ENCODE assay signal across 18 cellular contexts in genomic region chr4:1550122-1551070, GRCh38.
"Had no signal": no experiment of that assay in that cellular context is flagged by ENCODE, and none has a peak within 500 bp of the region (broad histone marks: within the 10 kb centered on the region; RNA-seq: fewer than 3 reads in every experiment).

No MANE protein-coding gene starts in this region.

- ATAC-seq: activated CD4-positive, CD25-positive, alpha-beta regulatory T cell treated with anti-CD3 and anti-CD28 coated beads, Interleukin-2, amount 50 U/mL, for 24 hours had no signal

- H3K4me1 ChIP-seq: parathyroid adenoma had no signal

- H3K9me3 ChIP-seq: sigmoid colon, testis, uterus had no signal

- H3K4me3 Mint-ChIP-seq: activated CD4-positive, alpha-beta memory T cell treated with anti-CD3 and anti-CD28 coated beads, Interleukin-2, amount 10 ng/mL, durations not matched to agents 7 days and 5 days; activated CD4-positive, alpha-beta T cell treated with anti-CD3 and anti-CD28 coated beads, Interleukin-2, amount 10 ng/mL, durations not matched to agents 24 days and 14 days; activated naive CD4-positive, alpha-beta T cell treated with anti-CD3 and anti-CD28 coated beads, Interleukin-2, amount 10 ng/mL, durations not matched to agents 7 days and 5 days; memory B cell; nephron; stimulated activated memory B cell treated with anti-CD40 and anti-IgM and Interleukin-4, amounts not matched to agents 10 μg/mL and 1 μg/mL and 100 μg/mL, for 72 hours had no signal

- H3K4me3 ChIP-seq: sigmoid colon, smooth muscle cell, testis, uterus had no signal

- H3K27ac ChIP-seq: parathyroid adenoma, sigmoid colon, testis, uterus, VCaP had no signal

- H3K36me3 ChIP-seq: sigmoid colon, uterus had no signal

- H3K27me3 ChIP-seq: testis had no signal

- H3K36me3 Mint-ChIP-seq: activated naive CD4-positive, alpha-beta T cell treated with anti-CD3 and anti-CD28 coated beads, Interleukin-2, amount 10 ng/mL, durations not matched to agents 7 days and 5 days; memory B cell; stimulated activated memory B cell treated with anti-CD40 and anti-IgM and Interleukin-4, amounts not matched to agents 10 μg/mL and 1 μg/mL and 100 μg/mL, for 72 hours had no signal

- H3K27ac Mint-ChIP-seq: activated CD4-positive, alpha-beta memory T cell treated with anti-CD3 and anti-CD28 coated beads, Interleukin-2, amount 10 ng/mL, durations not matched to agents 7 days and 5 days; activated CD4-positive, alpha-beta T cell treated with anti-CD3 and anti-CD28 coated beads, Interleukin-2, amount 10 ng/mL, durations not matched to agents 24 days and 14 days; activated naive CD4-positive, alpha-beta T cell treated with anti-CD3 and anti-CD28 coated beads, Interleukin-2, amount 10 ng/mL, durations not matched to agents 7 days and 5 days; memory B cell; nephron; stimulated activated memory B cell treated with anti-CD40 and anti-IgM and Interleukin-4, amounts not matched to agents 10 μg/mL and 1 μg/mL and 100 μg/mL, for 72 hours had no signal

- H3K9me3 Mint-ChIP-seq: activated CD4-positive, alpha-beta memory T cell treated with anti-CD3 and anti-CD28 coated beads, Interleukin-2, amount 10 ng/mL, durations not matched to agents 7 days and 5 days; activated CD4-positive, alpha-beta T cell treated with anti-CD3 and anti-CD28 coated beads, Interleukin-2, amount 10 ng/mL, durations not matched to agents 24 days and 14 days; activated naive CD4-positive, alpha-beta T cell treated with anti-CD3 and anti-CD28 coated beads, Interleukin-2, amount 10 ng/mL, durations not matched to agents 7 days and 5 days; memory B cell; nephron; stimulated activated memory B cell treated with anti-CD40 and anti-IgM and Interleukin-4, amounts not matched to agents 10 μg/mL and 1 μg/mL and 100 μg/mL, for 72 hours had no signal

- DNase-seq: activated CD4-positive, alpha-beta memory T cell treated with anti-CD3 and anti-CD28 coated beads, Interleukin-2, amount 10 ng/mL, durations not matched to agents 7 days and 5 days; activated CD4-positive, alpha-beta T cell treated with anti-CD3 and anti-CD28 coated beads, Interleukin-2, amount 10 ng/mL, durations not matched to agents 24 days and 14 days; activated effector memory CD4-positive, alpha-beta T cell treated with anti-CD3 and anti-CD28 coated beads, Interleukin-2, amount 50 U/mL, for 16 hours; activated naive CD4-positive, alpha-beta T cell treated with anti-CD3 and anti-CD28 coated beads, Interleukin-2, amount 10 ng/mL, durations not matched to agents 7 days and 5 days; amygdala; nucleus accumbens; sigmoid colon; stimulated activated CD4-positive, alpha-beta T cell treated with anti-CD3 and anti-CD28 coated beads, Interleukin-15, amount 100 ng/mL, for 24 hours; testis; trophoblast cell; uterus had no signal

- H3K4me1 Mint-ChIP-seq: activated CD4-positive, alpha-beta memory T cell treated with anti-CD3 and anti-CD28 coated beads, Interleukin-2, amount 10 ng/mL, durations not matched to agents 7 days and 5 days; activated naive CD4-positive, alpha-beta T cell treated with anti-CD3 and anti-CD28 coated beads, Interleukin-2, amount 10 ng/mL, durations not matched to agents 7 days and 5 days; memory B cell had no signal
